15 cellular contexts compared by ENCODE assay signal in genomic region chr1:225537554-225538251, GRCh38.
A peak's percentile ranks its signal among the peaks of the same experiment; 100 is the strongest.
DNase-seq lines count a peak whose midpoint lies in the region; ATAC-seq and TF ChIP-seq lines count a peak whose summit lies in the region.
"Had no signal": no experiment of that assay in that cellular context is flagged by ENCODE, and none has a peak within 500 bp of the region (broad histone marks: within the 10 kb centered on the region; RNA-seq: fewer than 3 reads in every experiment).

No MANE protein-coding gene starts in this region.

- TF ChIP-seq CTCF in cardiac muscle cell (IDR thresholded peaks at IDR 0.05; ENCODE audit: low read depth, low read length) (no peak), left ventricle myocardium inferior (IDR thresholded peaks at IDR 0.05; ENCODE audit: borderline replicate concordance) (no peak), neural cell (IDR thresholded peaks at IDR 0.05; ENCODE audit: poor library complexity, severe bottlenecking) (no peak), BE2C (IDR thresholded peaks at IDR 0.05; ENCODE audit: low read depth, low read length) (no peak)
- TF ChIP-seq CTCF in CD8-positive, alpha-beta T cell (IDR thresholded peaks at IDR 0.05): no peak

- H3K27ac ChIP-seq in cardiac muscle cell (peak overlapping the region; percentile 60), left ventricle myocardium inferior (replicated peaks) (no peak overlapping the region), HUES48 (ENCODE audit: low read depth, low read length) (peak overlapping the region; percentile 64), iPS-18a (ENCODE audit: low read length) (no peak overlapping the region), neural cell (ENCODE audit: low read length) (peak overlapping the region; percentile 67)
- no peak overlapping the region for H3K27ac ChIP-seq in CD8-positive, alpha-beta T cell (ENCODE audit: low read depth, low read length)
- H3K27ac ChIP-seq: 22Rv1; BLaER1 treated with 17β-estradiol and CSF1 and Interleukin-3, amounts not matched to agents 10 nM and 100 nM had no signal

- peaks cover 63% of the 10 kb centered on the region for H3K79me2 ChIP-seq in neural cell (replicated peaks; ENCODE audit: insufficient read depth, low read length)

- H3K9ac ChIP-seq in HUES48 (ENCODE audit: low read depth, low read length) (no peak overlapping the region), iPS-18a (ENCODE audit: low read length) (no peak overlapping the region), neural cell (ENCODE audit: low read length) (peak overlapping the region; percentile 5)
- H3K9ac ChIP-seq: BLaER1 treated with 17β-estradiol and CSF1 and Interleukin-3, amounts not matched to agents 10 nM and 100 nM had no signal

- H3K9me3 Mint-ChIP-seq in CD8-positive, alpha-beta T cell: no peaks in the 10 kb centered on the region
- H3K9me3 Mint-ChIP-seq: CD4-positive, alpha-beta T cell had no signal

- no peak overlapping the region for H3K4me3 Mint-ChIP-seq in CD8-positive, alpha-beta T cell
- H3K4me3 Mint-ChIP-seq: CD4-positive, alpha-beta T cell had no signal

- no peak overlapping the region for H2AFZ ChIP-seq in neural cell (ENCODE audit: low read depth, low read length)

- H3K27me3 ChIP-seq in cardiac muscle cell (no peaks in the 10 kb centered on the region), left ventricle myocardium inferior (ENCODE audit: low read depth) (no peaks in the 10 kb centered on the region), HUES48 (ENCODE audit: control insufficient read depth, insufficient read depth, low read length) (no peaks in the 10 kb centered on the region), iPS-18a (ENCODE audit: control insufficient read depth, insufficient read depth, low read length) (no peaks in the 10 kb centered on the region), neural cell (ENCODE audit: insufficient read depth, low read depth, low read length) (no peaks in the 10 kb centered on the region), BE2C (no peaks in the 10 kb centered on the region)
- H3K27me3 ChIP-seq in CD8-positive, alpha-beta T cell (ENCODE audit: insufficient read depth, low read length): no peaks in the 10 kb centered on the region
- H3K27me3 ChIP-seq: BLaER1 treated with 17β-estradiol and CSF1 and Interleukin-3, amounts not matched to agents 10 nM and 100 nM had no signal

- H3K36me3 Mint-ChIP-seq in CD8-positive, alpha-beta T cell: no peaks in the 10 kb centered on the region

- peak overlapping the region; percentile 63 for H3K4me2 ChIP-seq in neural cell (ENCODE audit: low read length)
- H3K4me2 ChIP-seq: BLaER1 treated with 17β-estradiol and CSF1 and Interleukin-3, amounts not matched to agents 10 nM and 100 nM had no signal

- POLR2A ChIA-PET in CD8-positive, alpha-beta T cell (lab: Charles Lee): no interaction called here

- CTCF ChIA-PET in CD8-positive, alpha-beta T cell (lab: Charles Lee): no interaction called here

- peaks cover 22% of the 10 kb centered on the region for H3K27me3 Mint-ChIP-seq in CD8-positive, alpha-beta T cell (ENCODE audit: low read depth)

- no peak for TF ChIP-seq EP300 in neural cell (conservative IDR thresholded peaks at IDR 0.05; ENCODE audit: poor library complexity, severe bottlenecking)

- peaks cover 14% of the 10 kb centered on the region for H3F3A ChIP-seq in neural cell (ENCODE audit: insufficient read depth, low read length, poor library complexity, severe bottlenecking)

- no peak overlapping the region for H3K4me3 ChIP-seq in cardiac muscle cell
- H3K4me3 ChIP-seq in left ventricle myocardium inferior: no peak overlapping the region
- H3K4me3 ChIP-seq in HUES48 (ENCODE audit: low read depth, low read length): no peak overlapping the region
- H3K4me3 ChIP-seq in iPS-18a (ENCODE audit: low read length): peak overlapping the region; percentile 12
- H3K4me3 ChIP-seq in neural cell (ENCODE audit: low read length): peak overlapping the region; percentile 54
- H3K4me3 ChIP-seq in BE2C (ENCODE audit: low read depth, low read length): no peak overlapping the region
- H3K4me3 ChIP-seq in CD8-positive, alpha-beta T cell (ENCODE audit: low read depth, low read length): no peak overlapping the region
- H3K4me3 ChIP-seq: BLaER1 treated with 17β-estradiol and CSF1 and Interleukin-3, amounts not matched to agents 10 nM and 100 nM had no signal

- H4K20me1 ChIP-seq in neural cell (ENCODE audit: insufficient read depth): no peaks in the 10 kb centered on the region

- DNase-seq in cardiac muscle cell (ENCODE audit: low read depth in 1 of 2, low spot score in 1 of 2) (no peak), left ventricle myocardium inferior (no peak), BE2C (no peak), sciatic nerve (ENCODE audit: low spot score) (no peak)
- DNase-seq in CD8-positive, alpha-beta T cell: no peak
- DNase-seq: AML-193; CD4-positive, alpha-beta T cell; DMS153; DND-41; GF-D8 had no signal

- peaks cover 44% of the 10 kb centered on the region for H3K4me1 ChIP-seq in cardiac muscle cell (ENCODE audit: low read depth)
- H3K4me1 ChIP-seq in left ventricle myocardium inferior: peaks cover 54% of the 10 kb centered on the region
- H3K4me1 ChIP-seq in HUES48 (ENCODE audit: control insufficient read depth, insufficient read depth, low read length): peaks cover 89% of the 10 kb centered on the region
- peaks cover 64% of the 10 kb centered on the region for H3K4me1 ChIP-seq in iPS-18a (ENCODE audit: control insufficient read depth, low read depth, low read length)
- peaks cover 26% of the 10 kb centered on the region for H3K4me1 ChIP-seq in BE2C
- no peaks in the 10 kb centered on the region for H3K4me1 ChIP-seq in CD8-positive, alpha-beta T cell (ENCODE audit: insufficient read depth, low read length)

- H3K36me3 ChIP-seq in cardiac muscle cell (no peaks in the 10 kb centered on the region), left ventricle myocardium inferior (no peaks in the 10 kb centered on the region), HUES48 (ENCODE audit: control insufficient read depth, insufficient read depth, low read length) (no peaks in the 10 kb centered on the region), iPS-18a (ENCODE audit: control insufficient read depth, low read depth, low read length) (no peaks in the 10 kb centered on the region), neural cell (ENCODE audit: insufficient read depth, low read length) (no peaks in the 10 kb centered on the region), BE2C (no peaks in the 10 kb centered on the region)
- no peaks in the 10 kb centered on the region for H3K36me3 ChIP-seq in CD8-positive, alpha-beta T cell (ENCODE audit: insufficient read depth, low read length)
- H3K36me3 ChIP-seq: BLaER1 treated with 17β-estradiol and CSF1 and Interleukin-3, amounts not matched to agents 10 nM and 100 nM had no signal

- no peaks in the 10 kb centered on the region for H3K4me1 Mint-ChIP-seq in CD8-positive, alpha-beta T cell (ENCODE audit: low read depth)

- H3K9me3 ChIP-seq in cardiac muscle cell (ENCODE audit: low read depth) (no peaks in the 10 kb centered on the region), left ventricle myocardium inferior (replicated peaks) (no peaks in the 10 kb centered on the region), HUES48 (ENCODE audit: control insufficient read depth, insufficient read depth, low read length) (no peaks in the 10 kb centered on the region), iPS-18a (ENCODE audit: control insufficient read depth, low read depth, low read length) (no peaks in the 10 kb centered on the region), neural cell (ENCODE audit: low read length) (no peaks in the 10 kb centered on the region), BE2C (no peaks in the 10 kb centered on the region)
- H3K9me3 ChIP-seq in CD8-positive, alpha-beta T cell (ENCODE audit: low read length): no peaks in the 10 kb centered on the region
- H3K9me3 ChIP-seq: BLaER1 treated with 17β-estradiol and CSF1 and Interleukin-3, amounts not matched to agents 10 nM and 100 nM had no signal

- no peak for TF ChIP-seq RAD21 in neural cell (conservative IDR thresholded peaks at IDR 0.05)

- H3K9me2 ChIP-seq in neural cell (ENCODE audit: insufficient read depth, low read length): no peaks in the 10 kb centered on the region

- no peak overlapping the region for H3K27ac Mint-ChIP-seq in CD8-positive, alpha-beta T cell
- H3K27ac Mint-ChIP-seq: CD4-positive, alpha-beta T cell had no signal

- intact Hi-C loops in left ventricle myocardium inferior (cut with micrococcal nuclease) (no loop called here), sciatic nerve (cut with DNase I) (no loop called here)
- intact Hi-C loops in CD8-positive, alpha-beta T cell (cut with DNase I, micrococcal nuclease): no loop called here

- no peak for ATAC-seq in CD8-positive, alpha-beta T cell
- ATAC-seq in sciatic nerve: no peak

TF ChIP-seq in neural cell, 6 proteins besides CTCF, POLR2A, EP300 and RAD21:
- TF ChIP-seq MXI1 (conservative IDR thresholded peaks at IDR 0.05; ENCODE audit: poor library complexity, severe bottlenecking): no peak
- no peak for TF ChIP-seq TAF1 (IDR thresholded peaks at IDR 0.05; ENCODE audit: low read depth)
- no peak for TF ChIP-seq SMC3 (conservative IDR thresholded peaks at IDR 0.05; ENCODE audit: poor library complexity)
- TF ChIP-seq POLR2AphosphoS5 (IDR thresholded peaks at IDR 0.05): no peak
- TF ChIP-seq EZH2 (IDR thresholded peaks at IDR 0.05; ENCODE audit: borderline replicate concordance, insufficient read depth, low read length, poor library complexity, severe bottlenecking): no peak
- no peak for TF ChIP-seq REST (IDR thresholded peaks at IDR 0.05; ENCODE audit: borderline replicate concordance)

Comparison
In these comparisons a context has a peak if more than half of its experiments do, and no peak if none do; other contexts are left out.
1. H3K27ac ChIP-seq: peak in cardiac muscle cell (single experiment), HUES48 (single experiment) and neural cell (single experiment); none in left ventricle myocardium inferior (single experiment), iPS-18a (single experiment) and CD8-positive, alpha-beta T cell (single experiment).
2. H3K4me3 ChIP-seq: peak in iPS-18a (single experiment) and neural cell (single experiment); none in cardiac muscle cell (single experiment), left ventricle myocardium inferior (single experiment), HUES48 (single experiment), BE2C (single experiment) and CD8-positive, alpha-beta T cell (single experiment).